In genomic region chr16:81447383-81448101, GRCh38 we compare ENCODE assay signal across 8 cellular contexts. TPM values are rescaled to one million over a fixed set of nuclear protein-coding genes. Genes with fewer than 3 reads are reported as not detected.
DNase-seq lines count a peak whose midpoint lies in the region; ATAC-seq and TF ChIP-seq lines count a peak whose summit lies in the region.

No MANE protein-coding gene starts in this region.

- no peak for TF ChIP-seq CTCF in C4-2B (conservative IDR thresholded peaks at IDR 0.05)
- no peak for TF ChIP-seq CTCF in mammary epithelial cell (conservative IDR thresholded peaks at IDR 0.05 in 1 of 2, IDR thresholded peaks at IDR 0.05 in 1 of 2; ENCODE audit: extremely low read depth in 1 of 2, insufficient read depth in 1 of 2, low read depth in 1 of 2, low read length in 2 of 2)

- H3K9me3 ChIP-seq in KOPT-K1 (ENCODE audit: insufficient read depth, low read length, poor library complexity, severe bottlenecking) (peaks cover 5% of the 10 kb centered on the region), mammary epithelial cell (replicated peaks; ENCODE audit: insufficient read depth, low read length) (no peaks in the 10 kb centered on the region), mesodermal cell (ENCODE audit: control insufficient read depth, low read length) (no peaks in the 10 kb centered on the region)

- in situ Hi-C loops in mammary epithelial cell (cut with MboI; ENCODE audit: low sequenced_read_pairs in 2 of 2) = no loop called here

- CTCF ChIA-PET in mammary epithelial cell (lab: Charles Lee; ENCODE audit: low non-redundant PET) = no interaction called here

- DNase-seq in mammary epithelial cell (peak; percentile 60), RPMI8226 (no peak), NCI-H187 (lab: John Stamatoyannopoulos, UW) (no peak)
- DNase-seq in activated CD8-positive, alpha-beta memory T cell treated with anti-CD3 and anti-CD28 coated beads, Interleukin-2, amount 50 U/mL, for 4 hours = no peak

- H3K36me3 ChIP-seq in KOPT-K1 (ENCODE audit: insufficient read depth, low read length) (0 out of 2 replicates have a peak, but pooled peaks cover 6% of the 10 kb centered on the region), mammary epithelial cell (ENCODE audit: insufficient read depth, low read length) (no peaks in the 10 kb centered on the region), mesodermal cell (ENCODE audit: control insufficient read depth, insufficient read depth, low read length) (peaks cover 5% of the 10 kb centered on the region)

- peak overlapping the region; percentile 96 for H3K4me2 ChIP-seq in mammary epithelial cell (ENCODE audit: insufficient read depth, low read depth, low read length)

- peaks cover 38% of the 10 kb centered on the region for H3K4me1 ChIP-seq in mammary epithelial cell (ENCODE audit: insufficient read depth, low read length)
- peaks cover 28% of the 10 kb centered on the region for H3K4me1 ChIP-seq in mesodermal cell (ENCODE audit: control insufficient read depth, insufficient read depth, low read length, poor library complexity, severe bottlenecking)

- no peaks in the 10 kb centered on the region for H4K20me1 ChIP-seq in mammary epithelial cell (ENCODE audit: insufficient read depth, low read length)

- no TSS peak for BruUV-seq in mammary epithelial cell (replicated peaks; lab: Mats Ljungman, UMichigan)

- no peaks in the 10 kb centered on the region for H3K27me3 ChIP-seq in mammary epithelial cell (ENCODE audit: insufficient read depth, low read length)

- intact Hi-C loops in mammary epithelial cell (cut with micrococcal nuclease) = loop anchor here (2.0 to 10.0 kb wide), 6 partner anchors 45 to 270 kb away; no protein-coding TSS in a partner anchor

- ATAC-seq in GM18498 (IDR thresholded peaks at IDR 0.05; ENCODE audit: unreplicated experiment) = no peak

- H3K79me2 ChIP-seq in mammary epithelial cell (ENCODE audit: insufficient read depth, low read length) = peaks cover 75% of the 10 kb centered on the region

- 5% methylated on average over 14 of the region's 17 CpGs for WGBS in mammary epithelial cell (ENCODE audit: low coverage, missing lambda C conversion rate)
- WGBS in mesodermal cell (ENCODE audit: insufficient coverage in 2 of 2), 2 experiments = 78 to 81% methylated on average over 8 to 16 of the region's 17 CpGs

- H3K9ac ChIP-seq in mammary epithelial cell (ENCODE audit: insufficient read depth, low read length) = peak overlapping the region; percentile 97

- no peak overlapping the region for H2AFZ ChIP-seq in mammary epithelial cell (ENCODE audit: low read depth, low read length)

- H3K4me3 ChIP-seq in mammary epithelial cell (replicated peaks in 1 of 3; ENCODE audit: insufficient read depth in 1 of 3, low read depth in 2 of 3, low read length in 3 of 3) = peak overlapping the region; percentile 69 to 94 (median 72)
- H3K4me3 ChIP-seq in mesodermal cell (ENCODE audit: extremely low read depth, insufficient read depth, low read length, poor library complexity, severe bottlenecking) = peak overlapping the region; percentile 86

- dilution Hi-C loops in mammary epithelial cell (cut with HindIII; ENCODE audit: low sequenced_read_pairs) = no loop called here

- H3K27ac ChIP-seq in C4-2B (peak overlapping the region; percentile 73), KOPT-K1 (ENCODE audit: low read depth, low read length, poor library complexity, severe bottlenecking) (peak overlapping the region; percentile 82), mammary epithelial cell (ENCODE audit: insufficient read depth, low read depth, low read length) (peak overlapping the region; percentile 93), mesodermal cell (ENCODE audit: low read depth, low read length, severe bottlenecking) (no peak overlapping the region)

RNA-seq across cellular contexts. Expression of gene CMIP, which starts 2.9 kb away (rescaled TPM):
- 10 to 100 TPM; 44.5 to 98.5 TPM for total RNA-seq in mammary epithelial cell
- polyA plus RNA-seq in mammary epithelial cell = 15.7 TPM
- 61.9 TPM for polyA minus RNA-seq in mammary epithelial cell
- 43.4 TPM for polyA plus RNA-seq in mesodermal cell (2013, experiment 1 of 2)
- 38.5 TPM for polyA plus RNA-seq in mesodermal cell (2013, experiment 2 of 2)
